Comparison of ENCODE assay signal across 28 cellular contexts in the genomic region with DNA sequence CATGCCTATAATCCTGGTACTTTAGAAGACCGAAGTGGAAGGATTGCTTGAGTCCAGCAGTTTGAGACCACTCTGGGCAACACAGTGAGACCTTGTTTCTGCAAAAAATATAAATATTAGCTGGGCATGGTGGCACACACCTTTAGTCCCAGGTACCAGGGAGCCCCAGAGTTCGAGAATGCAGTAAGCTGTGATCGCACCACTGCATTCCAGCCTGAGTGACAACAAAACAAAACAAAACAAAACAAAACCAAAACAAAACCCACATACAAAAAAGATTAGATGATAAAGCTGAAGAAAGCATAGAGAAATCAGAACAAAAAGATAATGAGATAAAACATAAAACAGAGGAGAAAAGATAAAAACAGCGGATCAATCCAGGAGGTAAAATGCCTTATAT.
DNase-seq lines count a peak whose midpoint lies in the region; ATAC-seq and TF ChIP-seq lines count a peak whose summit lies in the region.
"Had no signal": no experiment of that assay in that cellular context is flagged by ENCODE, and none has a peak within 500 bp of the region (broad histone marks: within the 10 kb centered on the region; RNA-seq: fewer than 3 reads in every experiment).

No MANE protein-coding gene starts in this region.

- no peaks in the 10 kb centered on the region for H3K9me3 ChIP-seq in CD4-positive, alpha-beta memory T cell (ENCODE audit: control insufficient read depth in 1 of 2, low read length in 2 of 2)
- no peaks in the 10 kb centered on the region for H3K9me3 ChIP-seq in gastrocnemius medialis
- H3K9me3 ChIP-seq: adrenal gland, SJCRH30 had no signal

- H3K27ac Mint-ChIP-seq in activated CD4-positive, alpha-beta T cell treated with anti-CD3 and anti-CD28 coated beads for 36 hours: peak overlapping the region; percentile 27
- peak overlapping the region; percentile 58 to 96 (median 82) for H3K27ac Mint-ChIP-seq in CD4-positive, alpha-beta memory T cell
- H3K27ac Mint-ChIP-seq in activated CD4-positive, alpha-beta memory T cell treated with anti-CD3 and anti-CD28 coated beads for 36 hours: peak overlapping the region; percentile 2
- H3K27ac Mint-ChIP-seq in immature natural killer cell: peak overlapping the region; percentile 62 to 94 (median 86)

- peaks cover 47% of the 10 kb centered on the region for H3K36me3 Mint-ChIP-seq in activated CD4-positive, alpha-beta T cell treated with anti-CD3 and anti-CD28 coated beads for 36 hours (ENCODE audit: low read depth)
- H3K36me3 Mint-ChIP-seq in CD4-positive, alpha-beta memory T cell: peaks cover 53 to 65% of the 10 kb centered on the region in 2 donors
- H3K36me3 Mint-ChIP-seq in activated CD4-positive, alpha-beta memory T cell treated with anti-CD3 and anti-CD28 coated beads for 36 hours: peaks cover 40% of the 10 kb centered on the region
- peaks cover 8 to 24% (median 20%) of the 10 kb centered on the region in 3 donors for H3K36me3 Mint-ChIP-seq in immature natural killer cell

- H3K27me3 Mint-ChIP-seq in activated CD4-positive, alpha-beta T cell treated with anti-CD3 and anti-CD28 coated beads for 36 hours: no peaks in the 10 kb centered on the region
- no peaks in the 10 kb centered on the region for H3K27me3 Mint-ChIP-seq in CD4-positive, alpha-beta memory T cell
- H3K27me3 Mint-ChIP-seq in activated CD4-positive, alpha-beta memory T cell treated with anti-CD3 and anti-CD28 coated beads for 36 hours: no peaks in the 10 kb centered on the region
- peaks cover 0 to 2% (median 2%) of the 10 kb centered on the region in 3 donors for H3K27me3 Mint-ChIP-seq in immature natural killer cell (ENCODE audit: low read depth in 3 of 3)

- intact Hi-C loops in activated CD4-positive, alpha-beta T cell treated with anti-CD3 and anti-CD28 coated beads for 36 hours (cut with DNase I, micrococcal nuclease): no loop called here
- intact Hi-C loops in CD4-positive, alpha-beta memory T cell (cut with micrococcal nuclease): no loop called here
- intact Hi-C loops in activated CD4-positive, alpha-beta memory T cell treated with anti-CD3 and anti-CD28 coated beads for 36 hours (cut with micrococcal nuclease): no loop called here
- intact Hi-C loops in gastrocnemius medialis (cut with DNase I; ENCODE audit: low total_unique reads): no loop called here

- no peak overlapping the region for H3K4me3 Mint-ChIP-seq in activated CD4-positive, alpha-beta T cell treated with anti-CD3 and anti-CD28 coated beads for 36 hours
- H3K4me3 Mint-ChIP-seq in CD4-positive, alpha-beta memory T cell: peak overlapping the region in 7 of 8 donors; percentile 22 to 80 (median 65)
- H3K4me3 Mint-ChIP-seq in activated CD4-positive, alpha-beta memory T cell treated with anti-CD3 and anti-CD28 coated beads for 36 hours: peak overlapping the region; percentile 27
- peak overlapping the region; percentile 69 to 86 (median 84) for H3K4me3 Mint-ChIP-seq in immature natural killer cell

- no peak for TF ChIP-seq POLR2A in gastrocnemius medialis (IDR thresholded peaks at IDR 0.05)

- POLR2A ChIA-PET in activated CD4-positive, alpha-beta T cell treated with anti-CD3 and anti-CD28 coated beads for 36 hours (lab: Charles Lee): no interaction called here
- POLR2A ChIA-PET in CD4-positive, alpha-beta memory T cell (lab: Charles Lee; ENCODE audit: partially characterized antibody): interaction anchor here (0.7 to 1.7 kb wide), 3 partner anchors 8 to 160 kb away, joined by 3 to 9 read pairs (median 3); no protein-coding TSS in a partner anchor
- POLR2A ChIA-PET in activated CD4-positive, alpha-beta memory T cell treated with anti-CD3 and anti-CD28 coated beads for 36 hours (lab: Charles Lee): no interaction called here

- H3K4me1 Mint-ChIP-seq in activated CD4-positive, alpha-beta T cell treated with anti-CD3 and anti-CD28 coated beads for 36 hours: peaks cover 41% of the 10 kb centered on the region
- peaks cover 43 to 82% (median 60%) of the 10 kb centered on the region in 4 donors for H3K4me1 Mint-ChIP-seq in CD4-positive, alpha-beta memory T cell
- H3K4me1 Mint-ChIP-seq in activated CD4-positive, alpha-beta memory T cell treated with anti-CD3 and anti-CD28 coated beads for 36 hours (ENCODE audit: low read depth): peaks cover 55% of the 10 kb centered on the region
- peaks cover 43 to 54% of the 10 kb centered on the region in 2 donors for H3K4me1 Mint-ChIP-seq in immature natural killer cell

- no peak for TF ChIP-seq CTCF in gastrocnemius medialis (IDR thresholded peaks at IDR 0.05 in 4 of 5, conservative IDR thresholded peaks at IDR 0.05 in 1 of 5)

- peaks cover 57% of the 10 kb centered on the region for H3K4me1 ChIP-seq in CD4-positive, alpha-beta memory T cell (ENCODE audit: insufficient read depth, low read length)
- H3K4me1 ChIP-seq in gastrocnemius medialis: no peaks in the 10 kb centered on the region
- H3K4me1 ChIP-seq: SJCRH30 had no signal

- H3K4me3 ChIP-seq in CD4-positive, alpha-beta memory T cell (ENCODE audit: low read length in 2 of 2): no peak overlapping the region
- H3K4me3 ChIP-seq in gastrocnemius medialis: no peak overlapping the region
- H3K4me3 ChIP-seq: adrenal gland, hepatocyte, SJCRH30, skin epidermis had no signal

- in situ Hi-C loops in gastrocnemius medialis (cut with MboI; ENCODE audit: low sequenced_read_pairs in 4 of 4): no loop called here

- no peak for ATAC-seq in activated CD4-positive, alpha-beta T cell treated with anti-CD3 and anti-CD28 coated beads for 36 hours
- ATAC-seq in GM21737 (IDR thresholded peaks at IDR 0.05; ENCODE audit: unreplicated experiment) (no peak), HG02798 (IDR thresholded peaks at IDR 0.05; ENCODE audit: poor library complexity, unreplicated experiment) (no peak), gastrocnemius medialis (no peak)
- ATAC-seq: esophagus mucosa, foreskin keratinocyte, HepG2, left lobe of liver had no signal

- DNase-seq in activated CD4-positive, alpha-beta T cell treated with anti-CD3 and anti-CD28 coated beads for 36 hours: no peak
- DNase-seq in activated CD4-positive, alpha-beta T cell treated with anti-CD3 and anti-CD28 coated beads for 1 hour: no peak
- peak in 4 of 5 donors; percentile 18 to 40 (median 28) for DNase-seq in CD4-positive, alpha-beta memory T cell
- no peak for DNase-seq in activated CD4-positive, alpha-beta memory T cell treated with anti-CD3 and anti-CD28 coated beads for 36 hours
- DNase-seq in immature natural killer cell: no peak
- no peak for DNase-seq in gastrocnemius medialis
- DNase-seq: activated CD4-positive, alpha-beta T cell treated with anti-CD3 and anti-CD28 coated beads, Interleukin-2, amount 50 U/mL, for 48 hours; adrenal gland; brain microvascular endothelial cell; DND-41; effector CD8-positive, alpha-beta T cell; foreskin keratinocyte; H7; mesendoderm; NCI-H1048; NCI-H1694 treated with DMSO at 0.1 percent for 48 hours; NCI-H524 treated with DMSO at 0.1 percent for 48 hours; SJCRH30; stimulated activated CD4-positive, alpha-beta T cell treated with anti-CD3 and anti-CD28 coated beads, Interleukin-1b, Interleukin-23, amount 100 ng/mL, for 48 hours; substantia nigra had no signal

- H3K27ac ChIP-seq in CD4-positive, alpha-beta memory T cell (ENCODE audit: low read depth, low read length): peak overlapping the region; percentile 34
- H3K27ac ChIP-seq in gastrocnemius medialis: no peak overlapping the region
- H3K27ac ChIP-seq: 22Rv1, adrenal gland, brain microvascular endothelial cell, foreskin keratinocyte, hepatocyte, SJCRH30 had no signal

- H3K36me3 ChIP-seq in CD4-positive, alpha-beta memory T cell (ENCODE audit: insufficient read depth, low read length): peaks cover 35% of the 10 kb centered on the region
- H3K36me3 ChIP-seq in gastrocnemius medialis: peaks cover 0 to 24% of the 10 kb centered on the region in 2 donors

- CTCF ChIA-PET in activated CD4-positive, alpha-beta T cell treated with anti-CD3 and anti-CD28 coated beads for 36 hours (lab: Charles Lee): interaction anchor here (2.3 kb wide), 1 partner anchor 9 kb away, joined by 11 read pairs; no protein-coding TSS in a partner anchor
- CTCF ChIA-PET in CD4-positive, alpha-beta memory T cell (lab: Charles Lee; ENCODE audit: partially characterized antibody): interaction anchor here (1.2 kb wide), 1 partner anchor 237 kb away, joined by 3 read pairs; no protein-coding TSS in a partner anchor
- CTCF ChIA-PET in activated CD4-positive, alpha-beta memory T cell treated with anti-CD3 and anti-CD28 coated beads for 36 hours (lab: Charles Lee): interaction anchor here (0.6 to 1.7 kb wide), 3 partner anchors 10 to 236 kb away, joined by 3 read pairs; no protein-coding TSS in a partner anchor

- H3K27me3 ChIP-seq in CD4-positive, alpha-beta memory T cell (ENCODE audit: insufficient read depth, low read length): no peaks in the 10 kb centered on the region
- no peaks in the 10 kb centered on the region for H3K27me3 ChIP-seq in gastrocnemius medialis
- H3K27me3 ChIP-seq: adrenal gland, brain microvascular endothelial cell, foreskin keratinocyte, hepatocyte, SJCRH30 had no signal

- no peaks in the 10 kb centered on the region for H3K9me3 Mint-ChIP-seq in activated CD4-positive, alpha-beta T cell treated with anti-CD3 and anti-CD28 coated beads for 36 hours (ENCODE audit: low read depth)
- no peaks in the 10 kb centered on the region for H3K9me3 Mint-ChIP-seq in CD4-positive, alpha-beta memory T cell
- H3K9me3 Mint-ChIP-seq in activated CD4-positive, alpha-beta memory T cell treated with anti-CD3 and anti-CD28 coated beads for 36 hours: no peaks in the 10 kb centered on the region
- no peaks in the 10 kb centered on the region for H3K9me3 Mint-ChIP-seq in immature natural killer cell

Comparison
In these comparisons a context has a peak if more than half of its experiments do, and no peak if none do; other contexts are left out.
1. DNase-seq: peak in CD4-positive, alpha-beta memory T cell (4 of 5); none in activated CD4-positive, alpha-beta T cell treated with anti-CD3 and anti-CD28 coated beads for 36 hours (single experiment), activated CD4-positive, alpha-beta T cell treated with anti-CD3 and anti-CD28 coated beads for 1 hour (single experiment), activated CD4-positive, alpha-beta memory T cell treated with anti-CD3 and anti-CD28 coated beads for 36 hours (single experiment), immature natural killer cell (0 of 3) and gastrocnemius medialis (0 of 2).
2. H3K27ac Mint-ChIP-seq: peak in every context shown above with its lines; median percentile 86 in immature natural killer cell; 82 in CD4-positive, alpha-beta memory T cell; 27 in activated CD4-positive, alpha-beta T cell treated with anti-CD3 and anti-CD28 coated beads for 36 hours; 2 in activated CD4-positive, alpha-beta memory T cell treated with anti-CD3 and anti-CD28 coated beads for 36 hours.